17 cellular contexts compared by ENCODE assay signal in the genomic region with DNA sequence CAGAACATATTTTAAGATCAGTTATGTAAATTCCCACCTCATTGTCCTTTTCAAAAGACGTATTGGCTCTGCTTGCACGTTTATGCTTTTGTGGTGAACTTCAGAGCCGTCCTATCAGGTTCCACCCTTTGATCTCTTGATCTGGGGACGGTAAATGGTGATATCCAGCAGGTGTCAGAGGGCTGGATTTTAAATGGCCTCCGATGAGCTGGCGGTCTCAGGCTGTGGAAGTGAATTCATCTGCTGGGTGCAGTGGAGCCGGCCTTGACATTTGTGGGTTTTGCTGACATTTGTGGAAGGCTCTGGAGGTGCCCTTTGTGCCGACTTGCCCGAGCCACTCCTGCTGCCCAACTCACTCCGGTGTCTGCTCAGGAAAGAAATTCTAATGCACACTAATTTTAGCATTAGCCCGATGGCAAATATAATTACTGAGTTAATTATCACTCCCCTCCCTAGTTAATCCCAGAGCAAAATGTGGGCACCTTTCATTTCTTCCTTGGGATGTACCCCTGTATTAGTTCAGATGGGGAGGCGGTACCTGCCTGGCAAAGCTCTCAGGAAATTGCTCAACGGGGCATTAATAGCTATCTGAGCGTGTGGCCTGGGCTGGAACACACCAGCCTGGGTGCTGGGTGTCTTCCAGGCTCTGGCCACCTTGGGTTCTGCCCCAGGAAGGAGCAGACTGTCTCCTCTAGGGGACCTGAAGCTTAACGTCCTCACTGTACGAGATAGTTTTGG. TPM values are rescaled to one million over a fixed set of nuclear protein-coding genes. Genes with fewer than 3 reads are reported as not detected.
DNase-seq lines count a peak whose midpoint lies in the region; ATAC-seq and TF ChIP-seq lines count a peak whose summit lies in the region.
"Had no signal": no experiment of that assay in that cellular context is flagged by ENCODE, and none has a peak within 500 bp of the region (broad histone marks: within the 10 kb centered on the region; RNA-seq: fewer than 3 reads in every experiment).

No MANE protein-coding gene starts in this region.

- H3K9ac ChIP-seq in SK-N-MC (ENCODE audit: insufficient read length), result no peak overlapping the region

- H3K27me3 ChIP-seq in esophagus (ENCODE audit: control insufficient read depth in 1 of 2, insufficient read depth in 2 of 2, low read length in 2 of 2) (no peaks in the 10 kb centered on the region), lower lobe of right lung (ENCODE audit: low read depth) (no peaks in the 10 kb centered on the region), upper lobe of right lung (no peaks in the 10 kb centered on the region)

- H3K9me3 ChIP-seq in SK-N-MC (ENCODE audit: low read depth, low read length) (no peaks in the 10 kb centered on the region), esophagus (ENCODE audit: control insufficient read depth in 2 of 2, insufficient read depth in 1 of 2, low read depth in 1 of 2, low read length in 1 of 2) (no peaks in the 10 kb centered on the region), lower lobe of right lung (no peaks in the 10 kb centered on the region), upper lobe of right lung (no peaks in the 10 kb centered on the region)

- 0 out of 2 replicates have a peak, but pooled peaks cover 4% of the 10 kb centered on the region for H3K36me3 ChIP-seq in SK-N-MC (ENCODE audit: insufficient read depth, low read length)
- no peaks in the 10 kb centered on the region for H3K36me3 ChIP-seq in esophagus (ENCODE audit: control insufficient read depth in 2 of 2, insufficient read depth in 2 of 2, low read length in 1 of 2)
- no peaks in the 10 kb centered on the region for H3K36me3 ChIP-seq in lower lobe of right lung
- no peaks in the 10 kb centered on the region for H3K36me3 ChIP-seq in upper lobe of right lung

- ATAC-seq in lower lobe of right lung (peak in 1 of 2 donors; percentile 52), upper lobe of right lung (peak; percentile 57), GM19035 (IDR thresholded peaks at IDR 0.05; ENCODE audit: unreplicated experiment) (no peak)
- ATAC-seq: activated CD8-positive, alpha-beta memory T cell treated with anti-CD3 and anti-CD28 coated beads, Interleukin-2, amount 10 ng/mL, durations not matched to agents 7 days and 5 days; effector memory CD8-positive, alpha-beta T cell; left colon had no signal

- intact Hi-C loops in lower lobe of right lung (cut with DNase I) (no loop called here), upper lobe of right lung (cut with DNase I) (no loop called here)

- no peak overlapping the region for H3K4me3 ChIP-seq in SK-N-MC
- no peak overlapping the region for H3K4me3 ChIP-seq in esophagus (ENCODE audit: low read depth in 1 of 2, low read length in 2 of 2)
- no peak overlapping the region for H3K4me3 ChIP-seq in lower lobe of right lung
- no peak overlapping the region for H3K4me3 ChIP-seq in upper lobe of right lung
- H3K4me3 ChIP-seq: skin epidermis had no signal

- DNase-seq in SK-N-MC (ENCODE audit: low read depth, low spot score) (no peak), lower lobe of right lung (no peak), upper lobe of right lung (no peak), LoVo (ENCODE audit: low spot score) (no peak)
- DNase-seq in activated naive CD4-positive, alpha-beta T cell treated with Interleukin-2 at 50 U/mL for 16 hours, result no peak
- DNase-seq: activated CD4-positive, alpha-beta T cell treated with anti-CD3 and anti-CD28 coated beads for 4 hours; activated CD8-positive, alpha-beta memory T cell treated with anti-CD3 and anti-CD28 coated beads, Interleukin-2, amount 10 ng/mL, durations not matched to agents 7 days and 5 days; effector memory CD8-positive, alpha-beta T cell; left colon; NCI-H1417 treated with DMSO at 0.1 percent for 48 hours; NCI-H2171; NCI-H82; stimulated activated CD4-positive, alpha-beta T cell treated with anti-CD3 and anti-CD28 coated beads, Interleukin-4, amount 100 ng/mL, for 4 hours; substantia nigra had no signal

- H3K27ac ChIP-seq in SK-N-MC, result 0 out of 2 replicates have a peak overlapping the region, but pooled peaks have one; percentile 9
- peak overlapping the region; percentile 70 to 73 for H3K27ac ChIP-seq in esophagus (ENCODE audit: low read depth in 2 of 2, low read length in 1 of 2)
- H3K27ac ChIP-seq in lower lobe of right lung, result peak overlapping the region; percentile 36
- peak overlapping the region; percentile 24 for H3K27ac ChIP-seq in upper lobe of right lung

- 40 to 48% methylated on average over 16 of the region's 16 CpGs for WGBS in esophagus, 2 donors

- H3K4me1 ChIP-seq in esophagus (ENCODE audit: control insufficient read depth in 2 of 2, insufficient read depth in 2 of 2, low read length in 1 of 2), result peaks cover 9 to 14% of the 10 kb centered on the region in 2 donors
- peaks cover 52% of the 10 kb centered on the region for H3K4me1 ChIP-seq in lower lobe of right lung
- H3K4me1 ChIP-seq in upper lobe of right lung, result peaks cover 49% of the 10 kb centered on the region

- TF ChIP-seq CTCF in lower lobe of right lung (IDR thresholded peaks at IDR 0.05) (no peak), upper lobe of right lung (IDR thresholded peaks at IDR 0.05) (no peak)

RNA-seq across cellular contexts. Expression of gene LRP5, which starts 9.1 kb away (rescaled TPM):
- polyA plus RNA-seq in esophagus, result 10 to 100 TPM; 16.0 to 24.5 TPM
- 66.1 TPM for total RNA-seq in lower lobe of right lung
- total RNA-seq in upper lobe of right lung, result 101 TPM

RNA-seq across cellular contexts. Expression of gene C11orf24, which starts 49.7 kb away (rescaled TPM):
- 10 to 100 TPM in 1 of 2 donors, 1 to 10 TPM in 1; 8.9 to 13.4 TPM for polyA plus RNA-seq in esophagus
- 24.7 TPM for total RNA-seq in lower lobe of right lung
- 26.7 TPM for total RNA-seq in upper lobe of right lung

Comparison
In these comparisons a context has a peak if more than half of its experiments do, and no peak if none do; other contexts are left out.
1. H3K27ac ChIP-seq: peak in every context shown above with its lines; median percentile 72 in esophagus; 36 in lower lobe of right lung; 24 in upper lobe of right lung; 9 in SK-N-MC.